Comparison of ENCODE assay signal across 29 cellular contexts in the genomic region with DNA sequence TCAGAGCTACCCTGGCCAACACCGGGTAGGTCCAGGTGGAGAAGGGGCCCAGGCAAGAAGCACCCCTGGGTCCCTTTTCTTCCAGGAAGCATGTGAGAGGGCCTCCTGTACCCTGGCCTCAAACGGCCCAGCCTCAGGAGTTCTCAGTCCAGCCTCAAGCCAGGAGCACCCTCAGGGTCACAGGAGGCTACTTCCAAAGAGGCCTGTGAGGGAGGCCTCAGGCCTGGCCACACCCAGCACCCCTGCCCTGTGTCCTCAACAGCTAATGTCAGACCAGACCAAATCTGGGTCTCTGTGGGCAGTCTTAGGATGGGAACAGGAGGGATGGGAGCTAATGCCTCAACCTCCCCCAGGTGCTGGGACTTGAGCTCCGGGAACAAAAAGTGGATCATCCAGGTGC. TPM values are rescaled to one million over a fixed set of nuclear protein-coding genes. Genes with fewer than 3 reads are reported as not detected.
"Had no signal": no experiment of that assay in that cellular context is flagged by ENCODE, and none has a peak within 500 bp of the region (broad histone marks: within the 10 kb centered on the region; RNA-seq: fewer than 3 reads in every experiment).

No MANE protein-coding gene starts in this region.

- H3K36me3 Mint-ChIP-seq: activated naive CD4-positive, alpha-beta T cell treated with anti-CD3 and anti-CD28 coated beads, Interleukin-2, amount 50 U/mL, for 24 hours; brain; IgD-negative memory B cell had no signal

- H3K4me1 Mint-ChIP-seq: activated CD4-positive, alpha-beta T cell treated with anti-CD3 and anti-CD28 coated beads, Interleukin-2, amount 10 ng/mL, durations not matched to agents 24 days and 14 days; activated naive CD4-positive, alpha-beta T cell treated with anti-CD3 and anti-CD28 coated beads, Interleukin-2, amount 50 U/mL, for 24 hours; brain; central memory CD8-positive, alpha-beta T cell had no signal

- H3K9me3 ChIP-seq: Peyer's patch had no signal

- DNase-seq: activated CD4-positive, alpha-beta T cell treated with anti-CD3 and anti-CD28 coated beads, Interleukin-2, amount 10 ng/mL, durations not matched to agents 24 days and 14 days; activated CD4-positive, alpha-beta T cell treated with anti-CD3 and anti-CD28 coated beads, Interleukin-2, amount 50 U/mL, for 48 hours; activated CD8-positive, alpha-beta T cell treated with anti-CD3 and anti-CD28 coated beads, Interleukin-2, amount 10 ng/mL, durations not matched to agents 7 days and 5 days; activated gamma-delta T cell; activated naive CD4-positive, alpha-beta T cell treated with Interleukin-2 at 50 U/mL for 16 hours; activated naive CD8-positive, alpha-beta T cell treated with anti-CD3 and anti-CD28 coated beads, Interleukin-2, amount 50 U/mL, for 24 hours; activated T-cell treated with anti-CD3 and anti-CD28 coated beads, Interleukin-2, amount 50 U/mL, for 24 hours; anterior cingulate cortex; Karpas-422; KBM-7; NCI-H1105; NCI-H1436; NCI-H1694; NCI-H2029; NCI-H345; NCI-H524 treated with DMSO at 0.1 percent for 48 hours; NK-92 treated with Interleukin-12 subunit alpha and Interleukin-12 subunit beta, amount 100 ng/mL, for 24 hours; PC-3; Peyer's patch; RPMI8226 had no signal

- H3K36me3 ChIP-seq: Peyer's patch had no signal

- H3K4me3 ChIP-seq: Peyer's patch had no signal

- H3K4me3 Mint-ChIP-seq: activated CD4-positive, alpha-beta T cell treated with anti-CD3 and anti-CD28 coated beads, Interleukin-2, amount 10 ng/mL, durations not matched to agents 24 days and 14 days; activated CD8-positive, alpha-beta T cell treated with anti-CD3 and anti-CD28 coated beads, Interleukin-2, amount 10 ng/mL, durations not matched to agents 7 days and 5 days; activated naive CD4-positive, alpha-beta T cell treated with anti-CD3 and anti-CD28 coated beads, Interleukin-2, amount 50 U/mL, for 24 hours; activated naive CD8-positive, alpha-beta T cell treated with anti-CD3 and anti-CD28 coated beads, Interleukin-2, amount 50 U/mL, for 24 hours; activated T-cell treated with anti-CD3 and anti-CD28 coated beads, Interleukin-2, amount 50 U/mL, for 24 hours; brain; central memory CD8-positive, alpha-beta T cell; IgD-negative memory B cell; T-helper 1 cell treated with Interleukin-12 subunit alpha and Interleukin-12 subunit beta and Interleukin-4 antibody, amounts not matched to agents 30 μg/mL and 1 μg/mL, for 36 hours; T-helper 2 cell treated with Interferon-gamma antibody and Interleukin-4, amounts not matched to agents 5 μg/mL and 100 μg/mL, for 36 hours had no signal

- H3K27ac Mint-ChIP-seq: activated CD4-positive, alpha-beta T cell treated with anti-CD3 and anti-CD28 coated beads, Interleukin-2, amount 10 ng/mL, durations not matched to agents 24 days and 14 days; activated CD8-positive, alpha-beta T cell treated with anti-CD3 and anti-CD28 coated beads, Interleukin-2, amount 10 ng/mL, durations not matched to agents 7 days and 5 days; activated naive CD4-positive, alpha-beta T cell treated with anti-CD3 and anti-CD28 coated beads, Interleukin-2, amount 50 U/mL, for 24 hours; activated naive CD8-positive, alpha-beta T cell treated with anti-CD3 and anti-CD28 coated beads, Interleukin-2, amount 50 U/mL, for 24 hours; activated T-cell treated with anti-CD3 and anti-CD28 coated beads, Interleukin-2, amount 50 U/mL, for 24 hours; activated T-helper 2 cell treated with anti-CD3 and anti-CD28 coated beads, Interferon-gamma antibody, Interleukin-2, Interleukin-4, amounts not matched to agents 10 μg/mL and 5 μg/mL and 100 μg/mL, durations not matched to agents 14 hours and 24 hours and 36 hours; T-helper 1 cell treated with Interleukin-12 subunit alpha and Interleukin-12 subunit beta and Interleukin-4 antibody, amounts not matched to agents 30 μg/mL and 1 μg/mL, for 36 hours; T-helper 2 cell treated with Interferon-gamma antibody and Interleukin-4, amounts not matched to agents 5 μg/mL and 100 μg/mL, for 36 hours had no signal

- ATAC-seq: activated CD8-positive, alpha-beta T cell treated with anti-CD3 and anti-CD28 coated beads, Interleukin-2, amount 10 ng/mL, durations not matched to agents 7 days and 5 days; activated naive CD8-positive, alpha-beta T cell treated with anti-CD3 and anti-CD28 coated beads, Interleukin-2, amount 50 U/mL, for 24 hours; PC-3 had no signal

- H3K27ac ChIP-seq: Peyer's patch had no signal

- H3K27me3 Mint-ChIP-seq: central memory CD8-positive, alpha-beta T cell had no signal

- H3K9me3 Mint-ChIP-seq: activated CD4-positive, alpha-beta T cell treated with anti-CD3 and anti-CD28 coated beads, Interleukin-2, amount 10 ng/mL, durations not matched to agents 24 days and 14 days; activated naive CD4-positive, alpha-beta T cell treated with anti-CD3 and anti-CD28 coated beads, Interleukin-2, amount 50 U/mL, for 24 hours; activated naive CD8-positive, alpha-beta T cell treated with anti-CD3 and anti-CD28 coated beads, Interleukin-2, amount 50 U/mL, for 24 hours; activated T-cell treated with anti-CD3 and anti-CD28 coated beads, Interleukin-2, amount 50 U/mL, for 24 hours; activated T-helper 2 cell treated with anti-CD3 and anti-CD28 coated beads, Interferon-gamma antibody, Interleukin-2, Interleukin-4, amounts not matched to agents 10 μg/mL and 5 μg/mL and 100 μg/mL, durations not matched to agents 14 hours and 24 hours and 36 hours; brain; central memory CD8-positive, alpha-beta T cell; IgD-negative memory B cell; T-helper 1 cell treated with Interleukin-12 subunit alpha and Interleukin-12 subunit beta and Interleukin-4 antibody, amounts not matched to agents 30 μg/mL and 1 μg/mL, for 36 hours; T-helper 2 cell treated with Interferon-gamma antibody and Interleukin-4, amounts not matched to agents 5 μg/mL and 100 μg/mL, for 36 hours had no signal

RNA-seq across cellular contexts. Expression of gene PTH1R, which starts 23.5 kb away (rescaled TPM):
- total RNA-seq: activated CD4-positive, alpha-beta T cell treated with anti-CD3 and anti-CD28 coated beads, Interleukin-2, amount 10 ng/mL, durations not matched to agents 24 days and 14 days; activated CD8-positive, alpha-beta T cell treated with anti-CD3 and anti-CD28 coated beads, Interleukin-2, amount 10 ng/mL, durations not matched to agents 7 days and 5 days; activated T-helper 2 cell treated with anti-CD3 and anti-CD28 coated beads, Interferon-gamma antibody, Interleukin-2, Interleukin-4, amounts not matched to agents 10 μg/mL and 5 μg/mL and 100 μg/mL, durations not matched to agents 14 hours and 24 hours and 36 hours; MCF 10A; PC-3 had no signal

RNA-seq across cellular contexts. Expression of gene MYL3, which starts 37.8 kb away (rescaled TPM):
- total RNA-seq: activated CD4-positive, alpha-beta T cell treated with anti-CD3 and anti-CD28 coated beads, Interleukin-2, amount 10 ng/mL, durations not matched to agents 24 days and 14 days; activated CD8-positive, alpha-beta T cell treated with anti-CD3 and anti-CD28 coated beads, Interleukin-2, amount 10 ng/mL, durations not matched to agents 7 days and 5 days; activated T-helper 2 cell treated with anti-CD3 and anti-CD28 coated beads, Interferon-gamma antibody, Interleukin-2, Interleukin-4, amounts not matched to agents 10 μg/mL and 5 μg/mL and 100 μg/mL, durations not matched to agents 14 hours and 24 hours and 36 hours; MCF 10A; NCI-H460; PC-3 had no signal
